Comparison of ENCODE assay signal across 27 cellular contexts in genomic region chr10:45151467-45152214, GRCh38.
DNase-seq lines count a peak whose midpoint lies in the region; ATAC-seq, FAIRE-seq and TF ChIP-seq lines count a peak whose summit lies in the region.
"Had no signal": no experiment of that assay in that cellular context is flagged by ENCODE, and none has a peak within 500 bp of the region (broad histone marks: within the 10 kb centered on the region; RNA-seq: fewer than 3 reads in every experiment).

No MANE protein-coding gene starts in this region.

- no peak overlapping the region for H2AK5ac ChIP-seq in neuronal stem cell (ENCODE audit: low read depth, low read length)

- no peaks in the 10 kb centered on the region for H3K79me2 ChIP-seq in K562 (ENCODE audit: control insufficient read depth, insufficient read depth, low read length)

- peak overlapping the region in 1 of 2 experiments; percentile 64; a peak in 1 of 4 replicates for H3K9ac ChIP-seq in K562 (ENCODE audit: insufficient read depth in 1 of 2, low read depth in 2 of 2, low read length in 2 of 2)
- no peak overlapping the region for H3K9ac ChIP-seq in neuronal stem cell (ENCODE audit: low read depth, low read length, poor library complexity)

- peak overlapping the region; percentile 22 for H4K91ac ChIP-seq in neuronal stem cell (ENCODE audit: low read depth, low read length, poor library complexity)

- CTCF ChIA-PET in MCF 10A (lab: Yijun Ruan, JAX), result no interaction called here
- CTCF ChIA-PET in K562 (lab: Yijun Ruan, JAX; ENCODE audit: low intra/inter-chr PET ratio), result interaction anchor here (0.6 kb wide), 1 partner anchor 872 kb away, joined by 3 read pairs; no protein-coding TSS in a partner anchor

- H3K36me3 ChIP-seq in breast epithelium (no peaks in the 10 kb centered on the region), K562 (ENCODE audit: control insufficient read depth, insufficient read depth, low read length) (no peaks in the 10 kb centered on the region), neuronal stem cell (replicated peaks in 1 of 2; ENCODE audit: control insufficient read depth in 2 of 2, insufficient read depth in 2 of 2, low read length in 2 of 2) (no peaks in the 10 kb centered on the region)
- H3K36me3 ChIP-seq: SJSA1 had no signal

- no peaks in the 10 kb centered on the region for H3K9me3 ChIP-seq in breast epithelium
- no peaks in the 10 kb centered on the region for H3K9me3 ChIP-seq in K562 (replicated peaks; ENCODE audit: control insufficient read depth, insufficient read depth, low read depth, low read length)
- H3K9me3 ChIP-seq in neuronal stem cell (replicated peaks in 1 of 2; ENCODE audit: control insufficient read depth in 2 of 2, insufficient read depth in 1 of 2, low read depth in 1 of 2, low read length in 2 of 2), result no peaks in the 10 kb centered on the region
- H3K9me3 ChIP-seq: SJSA1 had no signal

- no peaks in the 10 kb centered on the region for H3K36me3 Mint-ChIP-seq in MCF 10A (ENCODE audit: insufficient read depth, unreplicated experiment)
- H3K36me3 Mint-ChIP-seq in activated T-helper 2 cell treated with anti-CD3 and anti-CD28 coated beads, Interferon-gamma antibody, Interleukin-2, Interleukin-4, amounts not matched to agents 10 μg/mL and 5 μg/mL and 100 μg/mL, durations not matched to agents 14 hours and 24 hours and 36 hours (ENCODE audit: low read depth), result no peaks in the 10 kb centered on the region

- H3K4me2 ChIP-seq in K562 (ENCODE audit: insufficient read depth, low read length) (peak overlapping the region; percentile 1; the same call in 1 of the 2 replicates), neuronal stem cell (ENCODE audit: insufficient read depth, low read length, poor library complexity, severe bottlenecking) (no peak overlapping the region)
- H3K4me2 ChIP-seq: PC-9 had no signal

- TF ChIP-seq RAD21 in K562 (CRISPR knock-in tag; conservative IDR thresholded peaks at IDR 0.05 in 1 of 2, IDR thresholded peaks at IDR 0.05 in 1 of 2), result no peak

- WGBS in K562 (ENCODE audit: insufficient coverage, low coverage, missing lambda C conversion rate), result 13% methylated on average over 16 of the region's 18 CpGs
- WGBS in neuronal stem cell (ENCODE audit: extremely low coverage in 2 of 2, insufficient read length in 2 of 2, insufficient replicate concordance in 1 of 2), 2 donors, result no CpG with 5 or more reads among the region's 18 CpGs

- no peak for TF ChIP-seq EP300 in K562 (IDR thresholded peaks at IDR 0.05; ENCODE audit: low read length)

- in situ Hi-C loops in K562 (cut with MboI), result no loop called here

- H3K23ac ChIP-seq in neuronal stem cell (ENCODE audit: low read depth, low read length, poor library complexity), result no peak overlapping the region

- H3K27me3 ChIP-seq in breast epithelium, result no peaks in the 10 kb centered on the region
- H3K27me3 ChIP-seq in K562 (ENCODE audit: control insufficient read depth in 2 of 2, insufficient read depth in 2 of 2, low read length in 2 of 2), result peaks cover 0 to 11% of the 10 kb centered on the region in 2 experiments; a peak in 2 of 5 replicates
- no peaks in the 10 kb centered on the region for H3K27me3 ChIP-seq in neuronal stem cell (ENCODE audit: control insufficient read depth in 3 of 3, insufficient read depth in 3 of 3, low read depth in 1 of 3, low read length in 3 of 3)
- H3K27me3 ChIP-seq: SJSA1 had no signal

- TF ChIP-seq CTCF in MCF 10A (IDR thresholded peaks at IDR 0.05; ENCODE audit: unreplicated experiment) (no peak), breast epithelium (IDR thresholded peaks at IDR 0.05) (no peak), K562 (IDR thresholded peaks at IDR 0.05 in 2 of 3, conservative IDR thresholded peaks at IDR 0.05 in 1 of 3; ENCODE audit: insufficient read depth in 2 of 3, low read depth in 1 of 3, low read length in 3 of 3) (no peak)

- TF ChIP-seq POLR2A in breast epithelium (IDR thresholded peaks at IDR 0.05) (no peak), K562 (conservative IDR thresholded peaks at IDR 0.05) (no peak)

- no peak overlapping the region for H3K4me3 Mint-ChIP-seq in MCF 10A (ENCODE audit: unreplicated experiment)
- H3K4me3 Mint-ChIP-seq in activated T-helper 2 cell treated with anti-CD3 and anti-CD28 coated beads, Interferon-gamma antibody, Interleukin-2, Interleukin-4, amounts not matched to agents 10 μg/mL and 5 μg/mL and 100 μg/mL, durations not matched to agents 14 hours and 24 hours and 36 hours (ENCODE audit: low read depth), result no peak overlapping the region

- FAIRE-seq in K562 (lab: Jason Lieb, UNC), result no peak
- FAIRE-seq: GM12892, GM19239, H54 had no signal

- no peak overlapping the region for H2BK15ac ChIP-seq in neuronal stem cell (ENCODE audit: low read length)

- DNase-seq in MCF 10A (ENCODE audit: unreplicated experiment) (no peak), breast epithelium (ENCODE audit: low spot score in 2 of 2) (no peak), K562 (ENCODE audit: extremely low read depth in 1 of 4, low spot score in 3 of 4) (no peak), neuronal stem cell (ENCODE audit: low spot score) (no peak), NAMALWA (ENCODE audit: low spot score) (no peak), H4 (ENCODE audit: low spot score) (no peak)
- DNase-seq in activated T-helper 2 cell treated with anti-CD3 and anti-CD28 coated beads, Interferon-gamma antibody, Interleukin-2, Interleukin-4, amounts not matched to agents 10 μg/mL and 5 μg/mL and 100 μg/mL, durations not matched to agents 14 hours and 24 hours and 36 hours (ENCODE audit: low spot score), result no peak
- DNase-seq: 8988T; ACHN; Calu3; DMS153; DND-41; KBM-7; NCI-H1092 treated with DMSO at 0.1 percent for 48 hours; NCI-H1436; NCI-H187 treated with DMSO at 0.1 percent for 48 hours; NCI-H524; NCI-H748 treated with DMSO at 0.1 percent for 48 hours; NK-92 treated with Interleukin-12 subunit alpha and Interleukin-12 subunit beta, amount 100 ng/mL, for 24 hours; PC-9; Right ventricle myocardium superior; RPMI8226 had no signal

- no peaks in the 10 kb centered on the region for H3K4me1 ChIP-seq in breast epithelium
- H3K4me1 ChIP-seq in K562 (replicated peaks in 1 of 2; ENCODE audit: control insufficient read depth in 2 of 2, insufficient read depth in 2 of 2, low read length in 2 of 2), result peaks cover 0 to 5% of the 10 kb centered on the region in 2 experiments; a peak in 2 of 5 replicates
- no peaks in the 10 kb centered on the region for H3K4me1 ChIP-seq in neuronal stem cell (ENCODE audit: control insufficient read depth in 2 of 2, insufficient read depth in 1 of 2, low read depth in 1 of 2, low read length in 2 of 2)
- H3K4me1 ChIP-seq: SJSA1 had no signal

- POLR2A ChIA-PET in MCF 10A (lab: Yijun Ruan, JAX) (interaction anchor here (0.7 kb wide), 1 partner anchor 61 kb away, joined by 3 read pairs; no protein-coding TSS in a partner anchor), K562 (lab: Yijun Ruan, JAX) (interaction anchor here (0.6 to 0.9 kb wide), 2 partner anchors 25 to 253 kb away, joined by 3 read pairs; no protein-coding TSS in a partner anchor)

- no peaks in the 10 kb centered on the region for H3K9me1 ChIP-seq in K562 (ENCODE audit: control insufficient read depth, insufficient read depth, low read length)

- H3K9me3 Mint-ChIP-seq in MCF 10A (ENCODE audit: unreplicated experiment), result no peaks in the 10 kb centered on the region
- H3K9me3 Mint-ChIP-seq in activated T-helper 2 cell treated with anti-CD3 and anti-CD28 coated beads, Interferon-gamma antibody, Interleukin-2, Interleukin-4, amounts not matched to agents 10 μg/mL and 5 μg/mL and 100 μg/mL, durations not matched to agents 14 hours and 24 hours and 36 hours, result no peaks in the 10 kb centered on the region

- BruUV-seq in MCF 10A (replicated peaks; lab: Mats Ljungman, UMichigan) (no TSS peak), K562 (replicated peaks; lab: Mats Ljungman, UMichigan) (no TSS peak)

- H4K20me1 ChIP-seq in K562 (replicated peaks; ENCODE audit: control insufficient read depth, insufficient read depth, low read length), result no peaks in the 10 kb centered on the region; the same call in 1 of the 2 replicates

- H4K8ac ChIP-seq in neuronal stem cell (ENCODE audit: low read depth, low read length), result no peak overlapping the region

- H3K27me3 Mint-ChIP-seq in MCF 10A (ENCODE audit: insufficient read depth, unreplicated experiment), result no peaks in the 10 kb centered on the region
- H3K27me3 Mint-ChIP-seq in activated T-helper 2 cell treated with anti-CD3 and anti-CD28 coated beads, Interferon-gamma antibody, Interleukin-2, Interleukin-4, amounts not matched to agents 10 μg/mL and 5 μg/mL and 100 μg/mL, durations not matched to agents 14 hours and 24 hours and 36 hours (ENCODE audit: low read depth), result no peaks in the 10 kb centered on the region

- peaks cover 1% of the 10 kb centered on the region for H3K79me1 ChIP-seq in neuronal stem cell (ENCODE audit: low read depth, low read length)

- no peak overlapping the region for H3K4me3 ChIP-seq in breast epithelium
- H3K4me3 ChIP-seq in K562, result no peak overlapping the region
- H3K4me3 ChIP-seq in neuronal stem cell (ENCODE audit: low read length in 2 of 2), result no peak overlapping the region
- H3K4me3 ChIP-seq: PC-9, SJSA1 had no signal

- H2AFZ ChIP-seq in K562 (ENCODE audit: low read depth, low read length), result peak overlapping the region; percentile 61; the same call in 1 of the 2 replicates
- no peak overlapping the region for H2AFZ ChIP-seq in neuronal stem cell (ENCODE audit: low read length)
- H2AFZ ChIP-seq: PC-9 had no signal

- no peak overlapping the region for H2BK120ac ChIP-seq in neuronal stem cell (ENCODE audit: low read depth, low read length)

- H3K14ac ChIP-seq in neuronal stem cell (ENCODE audit: low read length), result no peak overlapping the region

- no peaks in the 10 kb centered on the region for H3K4me1 Mint-ChIP-seq in MCF 10A (ENCODE audit: insufficient read depth, unreplicated experiment)
- no peaks in the 10 kb centered on the region for H3K4me1 Mint-ChIP-seq in activated T-helper 2 cell treated with anti-CD3 and anti-CD28 coated beads, Interferon-gamma antibody, Interleukin-2, Interleukin-4, amounts not matched to agents 10 μg/mL and 5 μg/mL and 100 μg/mL, durations not matched to agents 14 hours and 24 hours and 36 hours (ENCODE audit: low read depth)

- H3K27ac ChIP-seq in breast epithelium, result no peak overlapping the region
- H3K27ac ChIP-seq in K562 (ENCODE audit: extremely low read depth, low read depth, low read length), result no peak overlapping the region
- H3K27ac ChIP-seq in neuronal stem cell (replicated peaks; ENCODE audit: low read length), result no peak overlapping the region
- H3K27ac ChIP-seq: HL-60, PC-9, SJSA1 had no signal

- H3K18ac ChIP-seq in neuronal stem cell (ENCODE audit: low read length), result peak overlapping the region; percentile 44

- H3K4ac ChIP-seq in neuronal stem cell (ENCODE audit: low read length), result no peak overlapping the region

- peak overlapping the region; percentile 6 for H3K27ac Mint-ChIP-seq in MCF 10A (ENCODE audit: low read depth, unreplicated experiment)
- no peak overlapping the region for H3K27ac Mint-ChIP-seq in activated T-helper 2 cell treated with anti-CD3 and anti-CD28 coated beads, Interferon-gamma antibody, Interleukin-2, Interleukin-4, amounts not matched to agents 10 μg/mL and 5 μg/mL and 100 μg/mL, durations not matched to agents 14 hours and 24 hours and 36 hours

- ATAC-seq in K562, result peak; percentile 38

- no peak overlapping the region for H2BK5ac ChIP-seq in neuronal stem cell (ENCODE audit: low read length)

- intact Hi-C loops in MCF 10A (cut with micrococcal nuclease) (no loop called here), breast epithelium (cut with DNase I; ENCODE audit: low total_unique reads) (no loop called here), K562 (cut with micrococcal nuclease) (no loop called here)
- intact Hi-C loops in activated T-helper 2 cell treated with anti-CD3 and anti-CD28 coated beads, Interferon-gamma antibody, Interleukin-2, Interleukin-4, amounts not matched to agents 10 μg/mL and 5 μg/mL and 100 μg/mL, durations not matched to agents 14 hours and 24 hours and 36 hours (cut with micrococcal nuclease), result no loop called here

- no peak overlapping the region for H2BK12ac ChIP-seq in neuronal stem cell (ENCODE audit: low read length)
